In genomic region chr9:136578620-136578914, GRCh38 we compare ENCODE assay signal across 21 cellular contexts. TPM values are rescaled to one million over a fixed set of nuclear protein-coding genes. Genes with fewer than 3 reads are reported as not detected.
A peak's percentile ranks its signal among the peaks of the same experiment; 100 is the strongest.
DNase-seq lines count a peak whose midpoint lies in the region; ATAC-seq and TF ChIP-seq lines count a peak whose summit lies in the region.
"Had no signal": no experiment of that assay in that cellular context is flagged by ENCODE, and none has a peak within 500 bp of the region (broad histone marks: within the 10 kb centered on the region; RNA-seq: fewer than 3 reads in every experiment).

No MANE protein-coding gene starts in this region.

- no peaks in the 10 kb centered on the region for H3K9me3 Mint-ChIP-seq in activated CD8-positive, alpha-beta T cell treated with anti-CD3 and anti-CD28 coated beads, Interleukin-2, amount 10 ng/mL, durations not matched to agents 7 days and 5 days (ENCODE audit: insufficient read depth)
- no peaks in the 10 kb centered on the region for H3K9me3 Mint-ChIP-seq in nephron progenitor cell
- no peaks in the 10 kb centered on the region for H3K9me3 Mint-ChIP-seq in effector memory CD8-positive, alpha-beta T cell
- H3K9me3 Mint-ChIP-seq: activated naive CD4-positive, alpha-beta T cell treated with anti-CD3 and anti-CD28 coated beads, Interleukin-2, amount 50 U/mL, for 24 hours; activated T-helper 1 cell treated with anti-CD3 and anti-CD28 coated beads, Interleukin-12 subunit alpha, Interleukin-12 subunit beta, Interleukin-2, Interleukin-4 antibody, amounts not matched to agents 30 ng/mL and 10 ng/mL and 1 ng/mL, durations not matched to agents 14 hours and 24 hours and 36 hours; dendritic cell treated with granulocyte-macrophage colony-stimulating factor and Interleukin-4, amounts not matched to agents 40 ng/mL and 50 ng/mL, for 4 days; T-helper 1 cell treated with Interleukin-12 subunit alpha and Interleukin-12 subunit beta and Interleukin-4 antibody, amounts not matched to agents 30 μg/mL and 1 μg/mL, for 36 hours had no signal

- H3K9ac ChIP-seq in BLaER1 treated with 17β-estradiol and CSF1 and Interleukin-3, amounts not matched to agents 10 nM and 100 nM: peak overlapping the region in 2 of 11 experiments; percentile 15 to 30; a peak in 1 of 22 replicates
- H3K9ac ChIP-seq: GM23248 had no signal

- peaks cover 0 to 8% (median 0%) of the 10 kb centered on the region in 11 experiments; a peak in 7 of 22 replicates for H3K9me3 ChIP-seq in BLaER1 treated with 17β-estradiol and CSF1 and Interleukin-3, amounts not matched to agents 10 nM and 100 nM (replicated peaks in 1 of 11)
- H3K9me3 ChIP-seq in BE2C: no peaks in the 10 kb centered on the region
- H3K9me3 ChIP-seq: SJSA1, testis had no signal

- H4K20me1 ChIP-seq in BLaER1 treated with 17β-estradiol and CSF1 and Interleukin-3, amounts not matched to agents 10 nM and 100 nM: peaks cover 0 to 15% (median 0%) of the 10 kb centered on the region in 11 experiments; a peak in 6 of 22 replicates

- no peak overlapping the region for H3K4me3 ChIP-seq in BLaER1 treated with 17β-estradiol and CSF1 and Interleukin-3, amounts not matched to agents 10 nM and 100 nM
- no peak overlapping the region for H3K4me3 ChIP-seq in BE2C (ENCODE audit: low read depth, low read length)
- H3K4me3 ChIP-seq: GM23248, SJSA1, testis had no signal

- no peaks in the 10 kb centered on the region for H3K36me3 ChIP-seq in BLaER1 treated with 17β-estradiol and CSF1 and Interleukin-3, amounts not matched to agents 10 nM and 100 nM
- no peaks in the 10 kb centered on the region for H3K36me3 ChIP-seq in BE2C
- H3K36me3 ChIP-seq: SJSA1 had no signal

- H3K36me3 Mint-ChIP-seq in activated CD8-positive, alpha-beta T cell treated with anti-CD3 and anti-CD28 coated beads, Interleukin-2, amount 10 ng/mL, durations not matched to agents 7 days and 5 days (ENCODE audit: low read depth): no peaks in the 10 kb centered on the region
- no peaks in the 10 kb centered on the region for H3K36me3 Mint-ChIP-seq in nephron progenitor cell (ENCODE audit: low read depth)
- no peaks in the 10 kb centered on the region for H3K36me3 Mint-ChIP-seq in effector memory CD8-positive, alpha-beta T cell (ENCODE audit: insufficient read depth)
- H3K36me3 Mint-ChIP-seq: activated naive CD4-positive, alpha-beta T cell treated with anti-CD3 and anti-CD28 coated beads, Interleukin-2, amount 50 U/mL, for 24 hours; CD4-positive, alpha-beta memory T cell; stimulated activated memory B cell treated with anti-CD40 and anti-IgM and Interleukin-4, amounts not matched to agents 10 μg/mL and 1 μg/mL and 100 μg/mL, for 72 hours had no signal

- POLR2A ChIA-PET in activated CD8-positive, alpha-beta T cell treated with anti-CD3 and anti-CD28 coated beads, Interleukin-2, amount 10 ng/mL, durations not matched to agents 7 days and 5 days (lab: Charles Lee): no interaction called here

- peak; percentile 27 for ATAC-seq in activated CD8-positive, alpha-beta T cell treated with anti-CD3 and anti-CD28 coated beads, Interleukin-2, amount 10 ng/mL, durations not matched to agents 7 days and 5 days
- no peak for ATAC-seq in effector memory CD8-positive, alpha-beta T cell (replicated peaks)

- TF ChIP-seq CTCF in 22Rv1 (IDR thresholded peaks at IDR 0.05) (no peak), nephron progenitor cell (IDR thresholded peaks at IDR 0.05) (no peak), BE2C (IDR thresholded peaks at IDR 0.05; ENCODE audit: low read depth, low read length) (no peak)

- CTCF ChIA-PET in activated CD8-positive, alpha-beta T cell treated with anti-CD3 and anti-CD28 coated beads, Interleukin-2, amount 10 ng/mL, durations not matched to agents 7 days and 5 days (lab: Charles Lee): no interaction called here

- peak overlapping the region; percentile 32; the same call in 1 of the 2 replicates for H3K27ac ChIP-seq in 22Rv1
- no peak overlapping the region; a peak in 2 of 22 replicates for H3K27ac ChIP-seq in BLaER1 treated with 17β-estradiol and CSF1 and Interleukin-3, amounts not matched to agents 10 nM and 100 nM
- H3K27ac ChIP-seq: GM23248, SJSA1, testis had no signal

- H3K4me2 ChIP-seq in BLaER1 treated with 17β-estradiol and CSF1 and Interleukin-3, amounts not matched to agents 10 nM and 100 nM: peak overlapping the region; percentile 60 to 93 (median 87)

- H3K27me3 ChIP-seq in BLaER1 treated with 17β-estradiol and CSF1 and Interleukin-3, amounts not matched to agents 10 nM and 100 nM: peaks cover 0 to 20% (median 0%) of the 10 kb centered on the region in 11 experiments; a peak in 5 of 22 replicates
- H3K27me3 ChIP-seq in BE2C: no peaks in the 10 kb centered on the region
- H3K27me3 ChIP-seq: SJSA1, testis had no signal

- H3K4me1 Mint-ChIP-seq in activated CD8-positive, alpha-beta T cell treated with anti-CD3 and anti-CD28 coated beads, Interleukin-2, amount 10 ng/mL, durations not matched to agents 7 days and 5 days (ENCODE audit: low read depth): peaks cover 9% of the 10 kb centered on the region
- peaks cover 44% of the 10 kb centered on the region for H3K4me1 Mint-ChIP-seq in nephron progenitor cell
- peaks cover 0 to 6% of the 10 kb centered on the region in 2 donors for H3K4me1 Mint-ChIP-seq in effector memory CD8-positive, alpha-beta T cell (ENCODE audit: low read depth in 2 of 2)

- no peaks in the 10 kb centered on the region for H3K27me3 Mint-ChIP-seq in activated CD8-positive, alpha-beta T cell treated with anti-CD3 and anti-CD28 coated beads, Interleukin-2, amount 10 ng/mL, durations not matched to agents 7 days and 5 days (ENCODE audit: low read depth)
- no peaks in the 10 kb centered on the region for H3K27me3 Mint-ChIP-seq in nephron progenitor cell (ENCODE audit: low read depth, poor library complexity)
- H3K27me3 Mint-ChIP-seq in effector memory CD8-positive, alpha-beta T cell: no peaks in the 10 kb centered on the region
- H3K27me3 Mint-ChIP-seq: activated naive CD4-positive, alpha-beta T cell treated with anti-CD3 and anti-CD28 coated beads, Interleukin-2, amount 50 U/mL, for 24 hours; CD4-positive, alpha-beta memory T cell had no signal

- no peak overlapping the region for H3K27ac Mint-ChIP-seq in activated CD8-positive, alpha-beta T cell treated with anti-CD3 and anti-CD28 coated beads, Interleukin-2, amount 10 ng/mL, durations not matched to agents 7 days and 5 days
- H3K27ac Mint-ChIP-seq in nephron progenitor cell: no peak overlapping the region
- H3K27ac Mint-ChIP-seq in effector memory CD8-positive, alpha-beta T cell: peak overlapping the region in 1 of 2 donors; percentile 11
- H3K27ac Mint-ChIP-seq: activated T-helper 1 cell treated with anti-CD3 and anti-CD28 coated beads, Interleukin-12 subunit alpha, Interleukin-12 subunit beta, Interleukin-2, Interleukin-4 antibody, amounts not matched to agents 30 ng/mL and 10 ng/mL and 1 ng/mL, durations not matched to agents 14 hours and 24 hours and 36 hours; CD4-positive, alpha-beta memory T cell; dendritic cell treated with granulocyte-macrophage colony-stimulating factor and Interleukin-4, amounts not matched to agents 40 ng/mL and 50 ng/mL, for 4 days; stimulated activated memory B cell treated with anti-CD40 and anti-IgM and Interleukin-4, amounts not matched to agents 10 μg/mL and 1 μg/mL and 100 μg/mL, for 72 hours; T-helper 1 cell treated with Interleukin-12 subunit alpha and Interleukin-12 subunit beta and Interleukin-4 antibody, amounts not matched to agents 30 μg/mL and 1 μg/mL, for 36 hours had no signal

- H3K4me3 Mint-ChIP-seq in activated CD8-positive, alpha-beta T cell treated with anti-CD3 and anti-CD28 coated beads, Interleukin-2, amount 10 ng/mL, durations not matched to agents 7 days and 5 days: no peak overlapping the region
- no peak overlapping the region for H3K4me3 Mint-ChIP-seq in nephron progenitor cell
- H3K4me3 Mint-ChIP-seq in effector memory CD8-positive, alpha-beta T cell: no peak overlapping the region
- H3K4me3 Mint-ChIP-seq: activated naive CD4-positive, alpha-beta T cell treated with anti-CD3 and anti-CD28 coated beads, Interleukin-2, amount 50 U/mL, for 24 hours; activated T-helper 1 cell treated with anti-CD3 and anti-CD28 coated beads, Interleukin-12 subunit alpha, Interleukin-12 subunit beta, Interleukin-2, Interleukin-4 antibody, amounts not matched to agents 30 ng/mL and 10 ng/mL and 1 ng/mL, durations not matched to agents 14 hours and 24 hours and 36 hours; CD4-positive, alpha-beta memory T cell; dendritic cell treated with granulocyte-macrophage colony-stimulating factor and Interleukin-4, amounts not matched to agents 40 ng/mL and 50 ng/mL, for 4 days; stimulated activated memory B cell treated with anti-CD40 and anti-IgM and Interleukin-4, amounts not matched to agents 10 μg/mL and 1 μg/mL and 100 μg/mL, for 72 hours; T-helper 1 cell treated with Interleukin-12 subunit alpha and Interleukin-12 subunit beta and Interleukin-4 antibody, amounts not matched to agents 30 μg/mL and 1 μg/mL, for 36 hours had no signal

- no peak for DNase-seq in activated CD8-positive, alpha-beta T cell treated with anti-CD3 and anti-CD28 coated beads, Interleukin-2, amount 10 ng/mL, durations not matched to agents 7 days and 5 days
- DNase-seq in nephron progenitor cell (peak; percentile 15), A172 (ENCODE audit: low spot score) (no peak), BE2C (no peak)
- no peak for DNase-seq in effector memory CD8-positive, alpha-beta T cell
- DNase-seq: activated CD4-positive, alpha-beta T cell treated with anti-CD3 and anti-CD28 coated beads for 4 hours; caudate nucleus; CD4-positive, alpha-beta memory T cell; islet precursor cell; NCI-H1694 treated with DMSO at 0.1 percent for 48 hours; NCI-H526; testis had no signal

- H3K4me1 ChIP-seq in BLaER1 treated with 17β-estradiol and CSF1 and Interleukin-3, amounts not matched to agents 10 nM and 100 nM: peaks cover 39 to 75% (median 61%) of the 10 kb centered on the region in 10 experiments
- H3K4me1 ChIP-seq in BE2C: no peaks in the 10 kb centered on the region

RNA-seq across cellular contexts. Expression of gene NOTCH1, which starts 32.7 kb away (rescaled TPM):
- total RNA-seq in activated CD8-positive, alpha-beta T cell treated with anti-CD3 and anti-CD28 coated beads, Interleukin-2, amount 10 ng/mL, durations not matched to agents 7 days and 5 days: 10 to 100 TPM; 86.6 to 94.1 TPM
- total RNA-seq in A172 (2014; rRNA removed; shearing (Covaris generic)): 22.2 and 23.3 TPM in 2 replicates
- polyA plus RNA-seq in BE2C (2012; ENCODE audit: insufficient read depth, insufficient read length, low read depth): 0.91 TPM
